In genomic region chr19:31284621-31285020, GRCh38 we compare ENCODE assay signal across 30 cellular contexts.
"Had no signal": no experiment of that assay in that cellular context is flagged by ENCODE, and none has a peak within 500 bp of the region (broad histone marks: within the 10 kb centered on the region; RNA-seq: fewer than 3 reads in every experiment).

No MANE protein-coding gene starts in this region.

- H3K4me3 ChIP-seq: ascending aorta, breast epithelium, cardiac muscle cell, colonic mucosa had no signal

- H3K36me3 Mint-ChIP-seq: activated naive CD4-positive, alpha-beta T cell treated with anti-CD3 and anti-CD28 coated beads, Interleukin-2, amount 10 ng/mL, durations not matched to agents 7 days and 5 days; activated naive CD4-positive, alpha-beta T cell treated with anti-CD3 and anti-CD28 coated beads, Interleukin-2, amount 50 U/mL, for 72 hours; activated naive CD8-positive, alpha-beta T cell treated with anti-CD3 and anti-CD28 coated beads, Interleukin-2, amount 10 ng/mL, durations not matched to agents 7 days and 5 days; T-cell had no signal

- H3K27me3 ChIP-seq: ascending aorta, breast epithelium, colonic mucosa had no signal

- H3K9me3 ChIP-seq: ascending aorta, breast epithelium, colonic mucosa had no signal

- H3K4me3 Mint-ChIP-seq: activated CD4-positive, alpha-beta memory T cell treated with anti-CD3 and anti-CD28 coated beads, Interleukin-2, amount 10 ng/mL, durations not matched to agents 7 days and 5 days; activated CD4-positive, alpha-beta T cell treated with anti-CD3 and anti-CD28 coated beads for 36 hours; activated CD4-positive, alpha-beta T cell treated with anti-CD3 and anti-CD28 coated beads, Interleukin-2, amount 10 ng/mL, durations not matched to agents 24 days and 14 days; activated naive CD4-positive, alpha-beta T cell treated with anti-CD3 and anti-CD28 coated beads, Interleukin-2, amount 10 ng/mL, durations not matched to agents 7 days and 5 days; activated naive CD8-positive, alpha-beta T cell treated with anti-CD3 and anti-CD28 coated beads, Interleukin-2, amount 10 ng/mL, durations not matched to agents 7 days and 5 days; activated T-cell treated with anti-CD3 and anti-CD28 coated beads, Interleukin-2, amount 50 U/mL, for 24 hours; activated T-cell treated with anti-CD3 and anti-CD28 coated beads, Interleukin-2, amount 50 U/mL, for 72 hours; brain; T-cell; T-helper 1 cell treated with Interleukin-12 subunit alpha and Interleukin-12 subunit beta and Interleukin-4 antibody, amounts not matched to agents 30 μg/mL and 1 μg/mL, for 36 hours had no signal

- H3K9me3 Mint-ChIP-seq: activated CD4-positive, alpha-beta memory T cell treated with anti-CD3 and anti-CD28 coated beads, Interleukin-2, amount 10 ng/mL, durations not matched to agents 7 days and 5 days; activated CD4-positive, alpha-beta T cell treated with anti-CD3 and anti-CD28 coated beads, Interleukin-2, amount 10 ng/mL, durations not matched to agents 24 days and 14 days; activated naive CD4-positive, alpha-beta T cell treated with anti-CD3 and anti-CD28 coated beads, Interleukin-2, amount 10 ng/mL, durations not matched to agents 7 days and 5 days; activated naive CD4-positive, alpha-beta T cell treated with anti-CD3 and anti-CD28 coated beads, Interleukin-2, amount 50 U/mL, for 72 hours; activated naive CD8-positive, alpha-beta T cell treated with anti-CD3 and anti-CD28 coated beads, Interleukin-2, amount 10 ng/mL, durations not matched to agents 7 days and 5 days; activated T-cell treated with anti-CD3 and anti-CD28 coated beads, Interleukin-2, amount 50 U/mL, for 24 hours; activated T-cell treated with anti-CD3 and anti-CD28 coated beads, Interleukin-2, amount 50 U/mL, for 72 hours; brain; T-cell; T-helper 1 cell treated with Interleukin-12 subunit alpha and Interleukin-12 subunit beta and Interleukin-4 antibody, amounts not matched to agents 30 μg/mL and 1 μg/mL, for 36 hours had no signal

- H3K4me1 Mint-ChIP-seq: activated CD4-positive, alpha-beta memory T cell treated with anti-CD3 and anti-CD28 coated beads, Interleukin-2, amount 10 ng/mL, durations not matched to agents 7 days and 5 days had no signal

- H3K27ac Mint-ChIP-seq: activated CD4-positive, alpha-beta memory T cell treated with anti-CD3 and anti-CD28 coated beads, Interleukin-2, amount 10 ng/mL, durations not matched to agents 7 days and 5 days; activated CD4-positive, alpha-beta T cell treated with anti-CD3 and anti-CD28 coated beads for 36 hours; activated CD4-positive, alpha-beta T cell treated with anti-CD3 and anti-CD28 coated beads, Interleukin-2, amount 10 ng/mL, durations not matched to agents 24 days and 14 days; activated naive CD4-positive, alpha-beta T cell treated with anti-CD3 and anti-CD28 coated beads, Interleukin-2, amount 10 ng/mL, durations not matched to agents 7 days and 5 days; activated naive CD4-positive, alpha-beta T cell treated with anti-CD3 and anti-CD28 coated beads, Interleukin-2, amount 50 U/mL, for 72 hours; activated naive CD8-positive, alpha-beta T cell treated with anti-CD3 and anti-CD28 coated beads, Interleukin-2, amount 10 ng/mL, durations not matched to agents 7 days and 5 days; activated T-cell treated with anti-CD3 and anti-CD28 coated beads, Interleukin-2, amount 50 U/mL, for 24 hours; activated T-cell treated with anti-CD3 and anti-CD28 coated beads, Interleukin-2, amount 50 U/mL, for 72 hours; T-cell; T-helper 1 cell treated with Interleukin-12 subunit alpha and Interleukin-12 subunit beta and Interleukin-4 antibody, amounts not matched to agents 30 μg/mL and 1 μg/mL, for 36 hours had no signal

- ATAC-seq: activated CD4-positive, alpha-beta T cell treated with anti-CD3 and anti-CD28 coated beads for 36 hours; activated naive CD4-positive, alpha-beta T cell treated with anti-CD3 and anti-CD28 coated beads, Interleukin-2, amount 50 U/mL, for 72 hours; activated T-cell treated with anti-CD3 and anti-CD28 coated beads, Interleukin-2, amount 50 U/mL, for 72 hours; T-cell had no signal

- H3K27me3 Mint-ChIP-seq: activated CD4-positive, alpha-beta memory T cell treated with anti-CD3 and anti-CD28 coated beads, Interleukin-2, amount 10 ng/mL, durations not matched to agents 7 days and 5 days; activated CD4-positive, alpha-beta T cell treated with anti-CD3 and anti-CD28 coated beads for 36 hours; activated CD4-positive, alpha-beta T cell treated with anti-CD3 and anti-CD28 coated beads, Interleukin-2, amount 10 ng/mL, durations not matched to agents 24 days and 14 days; activated naive CD8-positive, alpha-beta T cell treated with anti-CD3 and anti-CD28 coated beads, Interleukin-2, amount 10 ng/mL, durations not matched to agents 7 days and 5 days; activated T-cell treated with anti-CD3 and anti-CD28 coated beads, Interleukin-2, amount 50 U/mL, for 24 hours; T-cell had no signal

- H3K4me1 ChIP-seq: ascending aorta, breast epithelium, colonic mucosa had no signal

- DNase-seq: activated CD4-positive, alpha-beta memory T cell treated with anti-CD3 and anti-CD28 coated beads, Interleukin-2, amount 10 ng/mL, durations not matched to agents 7 days and 5 days; activated CD4-positive, alpha-beta T cell treated with anti-CD3 and anti-CD28 coated beads for 36 hours; activated CD4-positive, alpha-beta T cell treated with anti-CD3 and anti-CD28 coated beads, Interleukin-2, amount 10 ng/mL, durations not matched to agents 24 days and 14 days; activated CD4-positive, alpha-beta T cell treated with anti-CD3 and anti-CD28 coated beads, Interleukin-2, amount 50 U/mL, for 4 hours; activated CD4-positive, CD25-positive, alpha-beta regulatory T cell; activated CD4-positive, CD25-positive, alpha-beta regulatory T cell treated with anti-CD3 and anti-CD28 coated beads, Interleukin-2, amount 50 U/mL, for 72 hours; activated CD8-positive, alpha-beta memory T cell treated with anti-CD3 and anti-CD28 coated beads, Interleukin-2, amount 50 U/mL, for 48 hours; activated gamma-delta T cell; activated naive CD4-positive, alpha-beta T cell; activated naive CD4-positive, alpha-beta T cell treated with anti-CD3 and anti-CD28 coated beads, Interleukin-2, amount 10 ng/mL, durations not matched to agents 7 days and 5 days; activated naive CD8-positive, alpha-beta T cell treated with anti-CD3 and anti-CD28 coated beads, Interleukin-2, amount 10 ng/mL, durations not matched to agents 7 days and 5 days; activated T-cell treated with anti-CD3 and anti-CD28 coated beads for 4 hours; activated T-cell treated with anti-CD3 and anti-CD28 coated beads, Interleukin-2, amount 50 U/mL, for 24 hours; activated T-cell treated with anti-CD3 and anti-CD28 coated beads, Interleukin-2, amount 50 U/mL, for 72 hours; central memory CD4-positive, alpha-beta T cell; cerebellar nuclear complex; colonic mucosa; effector CD8-positive, alpha-beta T cell; foreskin fibroblast; head of caudate nucleus; T-cell; T-helper 9 cell; WERI-Rb-1 had no signal

- H3K27ac ChIP-seq: ascending aorta, breast epithelium, cardiac muscle cell, colonic mucosa, epithelial cell of prostate, WERI-Rb-1 had no signal

- H3K36me3 ChIP-seq: ascending aorta, breast epithelium, cardiac muscle cell, colonic mucosa, WERI-Rb-1 had no signal
